ENCODE assay signal across 8 cellular contexts in genomic region chr1:21659099-21659923, GRCh38. TPM values are rescaled to one million over a fixed set of nuclear protein-coding genes. Genes with fewer than 3 reads are reported as not detected.
DNase-seq lines count a peak whose midpoint lies in the region; ATAC-seq and TF ChIP-seq lines count a peak whose summit lies in the region.

No MANE protein-coding gene starts in this region.

- DNase-seq in NCI-H1105 (lab: John Stamatoyannopoulos, UW) = peak; percentile 56
- peak; percentile 59 to 79 (median 74) for DNase-seq in T-helper 1 cell
- DNase-seq in activated naive CD8-positive, alpha-beta T cell treated with anti-CD3 and anti-CD28 coated beads, Interleukin-2, amount 50 U/mL, for 24 hours = peak; percentile 77
- peak; percentile 84 for DNase-seq in left ventricle myocardium superior
- DNase-seq in retina = peak; percentile 93

- TF ChIP-seq CTCF in GM12874 (IDR thresholded peaks at IDR 0.05; ENCODE audit: insufficient read depth, low read depth, low read length) = peak; percentile 92

- intact Hi-C loops in left ventricle myocardium superior (cut with micrococcal nuclease) = no loop called here

- no peaks in the 10 kb centered on the region for H3K36me3 Mint-ChIP-seq in activated naive CD8-positive, alpha-beta T cell treated with anti-CD3 and anti-CD28 coated beads, Interleukin-2, amount 50 U/mL, for 24 hours (ENCODE audit: low read depth)

- H3K4me1 Mint-ChIP-seq in activated naive CD8-positive, alpha-beta T cell treated with anti-CD3 and anti-CD28 coated beads, Interleukin-2, amount 50 U/mL, for 24 hours = peaks cover 3% of the 10 kb centered on the region

- no peaks in the 10 kb centered on the region for H3K9me3 Mint-ChIP-seq in activated naive CD8-positive, alpha-beta T cell treated with anti-CD3 and anti-CD28 coated beads, Interleukin-2, amount 50 U/mL, for 24 hours

- peak overlapping the region; percentile 52 for H3K4me3 Mint-ChIP-seq in activated naive CD8-positive, alpha-beta T cell treated with anti-CD3 and anti-CD28 coated beads, Interleukin-2, amount 50 U/mL, for 24 hours

- ATAC-seq in activated naive CD8-positive, alpha-beta T cell treated with anti-CD3 and anti-CD28 coated beads, Interleukin-2, amount 50 U/mL, for 24 hours = peak; percentile 86
- ATAC-seq in left ventricle myocardium superior = peak; percentile 79
- no peak for ATAC-seq in HG02798 (IDR thresholded peaks at IDR 0.05; ENCODE audit: poor library complexity, unreplicated experiment)
- no peak for ATAC-seq in GM21381 (IDR thresholded peaks at IDR 0.05; ENCODE audit: unreplicated experiment)

- H3K27ac Mint-ChIP-seq in activated naive CD8-positive, alpha-beta T cell treated with anti-CD3 and anti-CD28 coated beads, Interleukin-2, amount 50 U/mL, for 24 hours = no peak overlapping the region

- H3K27me3 Mint-ChIP-seq in activated naive CD8-positive, alpha-beta T cell treated with anti-CD3 and anti-CD28 coated beads, Interleukin-2, amount 50 U/mL, for 24 hours = peaks cover 18% of the 10 kb centered on the region

RNA-seq across cellular contexts. Expression of gene RAP1GAP, which starts 9.8 kb away (rescaled TPM):
- 3.4 TPM for total RNA-seq in left ventricle myocardium superior

Comparison
In these comparisons a context has a peak if more than half of its experiments do, and no peak if none do; other contexts are left out.
1. ATAC-seq: peak in activated naive CD8-positive, alpha-beta T cell treated with anti-CD3 and anti-CD28 coated beads, Interleukin-2, amount 50 U/mL, for 24 hours (single experiment) and left ventricle myocardium superior (single experiment); none in HG02798 (single experiment) and GM21381 (single experiment).
2. Peak in every context shown above with its lines, with median percentiles within 50 percentile points of each other: DNase-seq.